In the genomic region with DNA sequence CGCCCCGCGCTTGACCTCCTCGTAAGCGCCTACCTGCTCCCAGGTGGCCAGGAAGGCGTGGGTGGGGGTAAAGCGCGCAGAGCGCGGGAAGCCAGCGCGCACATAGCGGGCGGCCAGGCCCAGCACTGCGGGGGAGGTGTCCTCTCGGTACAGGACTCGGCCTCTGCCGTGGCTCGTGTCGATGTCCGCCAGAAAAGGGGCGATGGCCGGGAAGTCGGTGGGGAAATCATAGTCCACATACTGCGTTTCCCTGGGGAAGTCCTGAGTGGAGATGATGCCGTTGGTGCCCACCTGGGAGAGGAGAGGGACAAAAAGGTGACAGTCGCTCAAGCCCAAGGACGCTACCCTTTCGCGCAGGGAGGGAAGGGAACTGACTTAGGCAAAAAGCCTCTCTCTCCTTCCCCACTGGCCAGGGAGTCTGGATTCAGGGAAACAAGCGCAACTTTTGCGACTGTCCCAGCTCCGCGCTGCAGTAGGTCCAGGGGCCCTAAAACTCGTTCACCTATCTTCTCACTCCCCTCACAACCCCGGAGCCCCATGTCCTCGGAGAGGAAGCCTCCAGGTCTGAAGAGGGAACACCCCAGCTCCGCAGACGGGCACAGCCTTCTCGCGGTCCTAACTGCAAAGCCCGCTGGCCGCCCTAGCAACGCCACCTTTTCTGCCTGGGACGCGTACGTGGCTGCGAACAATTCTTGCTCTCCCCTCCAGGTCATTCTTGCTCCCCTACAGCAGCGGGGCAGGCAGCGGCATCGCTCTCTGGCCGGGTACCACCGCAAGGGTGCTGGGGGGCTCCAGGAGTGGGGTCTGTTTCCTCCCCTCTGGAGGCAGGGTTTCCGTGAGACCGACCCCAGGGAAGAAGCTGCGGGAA, we compare ENCODE assay signal across 9 cellular contexts. TPM values are rescaled to one million over a fixed set of nuclear protein-coding genes. Genes with fewer than 3 reads are reported as not detected.
DNase-seq lines count a peak whose midpoint lies in the region; ATAC-seq and FAIRE-seq lines count a peak whose summit lies in the region.
"Had no signal": no experiment of that assay in that cellular context is flagged by ENCODE, and none has a peak within 500 bp of the region (broad histone marks: within the 10 kb centered on the region; RNA-seq: fewer than 3 reads in every experiment).

No MANE protein-coding gene starts in this region.

- intact Hi-C loops in Right ventricle myocardium superior (cut with DNase I) = loop anchor here (5.0 kb wide), 2 partner anchors 56 to 71 kb away; no protein-coding TSS in a partner anchor

- no peak overlapping the region for H2BK12ac ChIP-seq in trophoblast cell (ENCODE audit: low read length)

- H3K27ac ChIP-seq in trophoblast cell (ENCODE audit: low read depth, low read length) = no peak overlapping the region

- H3K23ac ChIP-seq in trophoblast cell (ENCODE audit: low read length) = no peak overlapping the region

- no peak overlapping the region for H3K27ac Mint-ChIP-seq in activated CD8-positive, alpha-beta T cell treated with anti-CD3 and anti-CD28 coated beads, Interleukin-2, amount 10 ng/mL, durations not matched to agents 7 days and 5 days

- no peak overlapping the region for H3K14ac ChIP-seq in trophoblast cell (ENCODE audit: low read length)

- no peaks in the 10 kb centered on the region for H3K36me3 Mint-ChIP-seq in activated CD8-positive, alpha-beta T cell treated with anti-CD3 and anti-CD28 coated beads, Interleukin-2, amount 10 ng/mL, durations not matched to agents 7 days and 5 days (ENCODE audit: low read depth)

- H3K79me2 ChIP-seq in trophoblast cell (ENCODE audit: control insufficient read depth, insufficient read depth, low read length, poor library complexity) = no peaks in the 10 kb centered on the region

- no peaks in the 10 kb centered on the region for H3K9me3 ChIP-seq in trophoblast cell (ENCODE audit: insufficient read depth, low read depth, low read length)

- CTCF ChIA-PET in activated CD8-positive, alpha-beta T cell treated with anti-CD3 and anti-CD28 coated beads, Interleukin-2, amount 10 ng/mL, durations not matched to agents 7 days and 5 days (lab: Charles Lee) = interaction anchor here (1.0 to 1.1 kb wide), 3 partner anchors 22 to 72 kb away, joined by 3 to 6 read pairs (median 4); no protein-coding TSS in a partner anchor

- no peak overlapping the region for H2BK5ac ChIP-seq in trophoblast cell (ENCODE audit: low read depth, low read length, poor library complexity)

- WGBS in trophoblast cell (ENCODE audit: extremely low coverage, insufficient coverage, insufficient read length) = no CpG with 5 or more reads among the region's 56 CpGs

- POLR2A ChIA-PET in activated CD8-positive, alpha-beta T cell treated with anti-CD3 and anti-CD28 coated beads, Interleukin-2, amount 10 ng/mL, durations not matched to agents 7 days and 5 days (lab: Charles Lee) = interaction anchor here (0.6 to 1.0 kb wide), 2 partner anchors 204 to 401 kb away, joined by 3 read pairs; no protein-coding TSS in a partner anchor

- no peaks in the 10 kb centered on the region for H3K36me3 ChIP-seq in trophoblast cell (ENCODE audit: control insufficient read depth in 1 of 2, insufficient read depth in 2 of 2, low read length in 2 of 2)

- no peak for FAIRE-seq in RCC 7860 (lab: Jason Lieb, UNC)
- FAIRE-seq: G401.6 had no signal

- no peak overlapping the region for H3K4ac ChIP-seq in trophoblast cell (ENCODE audit: low read depth, low read length)

- peak; percentile 19 for ATAC-seq in activated CD8-positive, alpha-beta T cell treated with anti-CD3 and anti-CD28 coated beads, Interleukin-2, amount 10 ng/mL, durations not matched to agents 7 days and 5 days
- ATAC-seq in Right ventricle myocardium superior (ENCODE audit: poor library complexity) (peak; percentile 57), HG03460 (IDR thresholded peaks at IDR 0.05; ENCODE audit: unreplicated experiment) (no peak)

- H3K4me1 ChIP-seq in trophoblast cell (ENCODE audit: control insufficient read depth in 1 of 2, insufficient read depth in 2 of 2, low read length in 2 of 2) = peaks cover 16 to 27% of the 10 kb centered on the region in 2 experiments

- peak overlapping the region; percentile 99 for H3K4me2 ChIP-seq in trophoblast cell (ENCODE audit: low read length)

- peak overlapping the region; percentile 78 for H2AFZ ChIP-seq in trophoblast cell (ENCODE audit: insufficient read depth, low read length, poor library complexity)

- peak; percentile 67 for DNase-seq in activated CD8-positive, alpha-beta memory T cell treated with anti-CD3 and anti-CD28 coated beads for 24 hours
- no peak for DNase-seq in activated CD8-positive, alpha-beta memory T cell treated with anti-CD3 and anti-CD28 coated beads, Interleukin-2, amount 50 U/mL, for 4 hours
- DNase-seq in activated CD8-positive, alpha-beta T cell treated with anti-CD3 and anti-CD28 coated beads, Interleukin-2, amount 10 ng/mL, durations not matched to agents 7 days and 5 days = peak; percentile 30
- DNase-seq in Right ventricle myocardium superior (peak; percentile 67), trophoblast cell (peak in 1 of 2 donors; percentile 38), kidney glomerular epithelial cell (lab: John Stamatoyannopoulos, UW) (no peak), RCC 7860 (ENCODE audit: low spot score) (no peak)

- H3K27me3 ChIP-seq in trophoblast cell (ENCODE audit: insufficient read depth, low read length) = peaks cover 3% of the 10 kb centered on the region

- peaks cover 9% of the 10 kb centered on the region for H3K79me1 ChIP-seq in trophoblast cell (ENCODE audit: low read length)

- H3K9ac ChIP-seq in trophoblast cell (ENCODE audit: low read length) = peak overlapping the region; percentile 8

- H3K4me3 Mint-ChIP-seq in activated CD8-positive, alpha-beta T cell treated with anti-CD3 and anti-CD28 coated beads, Interleukin-2, amount 10 ng/mL, durations not matched to agents 7 days and 5 days = peak overlapping the region; percentile 55

- no peak overlapping the region for H4K91ac ChIP-seq in trophoblast cell (ENCODE audit: low read depth, low read length)

- H3K27me3 Mint-ChIP-seq in activated CD8-positive, alpha-beta T cell treated with anti-CD3 and anti-CD28 coated beads, Interleukin-2, amount 10 ng/mL, durations not matched to agents 7 days and 5 days (ENCODE audit: low read depth) = peaks cover 62% of the 10 kb centered on the region

- no peak overlapping the region for H2BK120ac ChIP-seq in trophoblast cell (ENCODE audit: insufficient read depth, low read length, poor library complexity)

- H4K12ac ChIP-seq in trophoblast cell (ENCODE audit: low read depth, low read length) = no peak overlapping the region

- peaks cover 20% of the 10 kb centered on the region for H3K4me1 Mint-ChIP-seq in activated CD8-positive, alpha-beta T cell treated with anti-CD3 and anti-CD28 coated beads, Interleukin-2, amount 10 ng/mL, durations not matched to agents 7 days and 5 days (ENCODE audit: low read depth)

- no peaks in the 10 kb centered on the region for H3K9me3 Mint-ChIP-seq in activated CD8-positive, alpha-beta T cell treated with anti-CD3 and anti-CD28 coated beads, Interleukin-2, amount 10 ng/mL, durations not matched to agents 7 days and 5 days (ENCODE audit: insufficient read depth)

- H4K8ac ChIP-seq in trophoblast cell (ENCODE audit: low read depth, low read length) = peak overlapping the region; percentile 54

- peak overlapping the region; percentile 25 for H3K18ac ChIP-seq in trophoblast cell (ENCODE audit: low read length)

- H2AK5ac ChIP-seq in trophoblast cell (ENCODE audit: low read length) = no peak overlapping the region

- H3K4me3 ChIP-seq in trophoblast cell (ENCODE audit: low read depth, low read length) = peak overlapping the region; percentile 69

RNA-seq across cellular contexts. Expression of gene NID2, which starts 0.8 kb away (rescaled TPM):
- under 1 TPM; 0.18 to 0.29 TPM for total RNA-seq in activated CD8-positive, alpha-beta T cell treated with anti-CD3 and anti-CD28 coated beads, Interleukin-2, amount 10 ng/mL, durations not matched to agents 7 days and 5 days
- 39.5 TPM for total RNA-seq in Right ventricle myocardium superior
- polyA plus RNA-seq in trophoblast cell (2013) = 15.5 and 16.5 TPM in 2 replicates

Comparison
In these comparisons a context has a peak if more than half of its experiments do, and no peak if none do; other contexts are left out.
1. DNase-seq: peak in activated CD8-positive, alpha-beta memory T cell treated with anti-CD3 and anti-CD28 coated beads for 24 hours (single experiment), activated CD8-positive, alpha-beta T cell treated with anti-CD3 and anti-CD28 coated beads, Interleukin-2, amount 10 ng/mL, durations not matched to agents 7 days and 5 days (single experiment) and Right ventricle myocardium superior (single experiment); none in activated CD8-positive, alpha-beta memory T cell treated with anti-CD3 and anti-CD28 coated beads, Interleukin-2, amount 50 U/mL, for 4 hours (single experiment), kidney glomerular epithelial cell (single experiment) and RCC 7860 (single experiment).
2. RNA of gene NID2, which starts 0.8 kb away (total RNA-seq): 39.5 TPM in Right ventricle myocardium superior (single experiment); 0.18 to 0.29 TPM in activated CD8-positive, alpha-beta T cell treated with anti-CD3 and anti-CD28 coated beads, Interleukin-2, amount 10 ng/mL, durations not matched to agents 7 days and 5 days; every median in the first group is over 10 times any median in the second.